In genomic region chr4:76250962-76251361, GRCh38 we compare ENCODE assay signal across 8 cellular contexts. TPM values are rescaled to one million over a fixed set of nuclear protein-coding genes. Genes with fewer than 3 reads are reported as not detected.
DNase-seq lines count a peak whose midpoint lies in the region; ATAC-seq and TF ChIP-seq lines count a peak whose summit lies in the region.

No MANE protein-coding gene starts in this region.

- DNase-seq in Right ventricle myocardium superior (no peak), Right ventricle myocardium inferior (ENCODE audit: missing footprints) (no peak), midbrain (lab: John Stamatoyannopoulos, UW) (peak; percentile 43), vagina (ENCODE audit: extremely low spot score in 2 of 2) (no peak), NCI-H187 treated with DMSO at 0.1 percent for 48 hours (lab: John Stamatoyannopoulos, UW) (no peak)
- no peak for DNase-seq in central memory CD8-positive, alpha-beta T cell (ENCODE audit: low spot score in 2 of 2)
- DNase-seq in stimulated activated CD4-positive, alpha-beta T cell treated with anti-CD3 and anti-CD28 coated beads, Interleukin-2, amount 100 ng/mL, for 24 hours = no peak

- H3K9me3 Mint-ChIP-seq in central memory CD8-positive, alpha-beta T cell = no peaks in the 10 kb centered on the region

- no peak overlapping the region for H3K27ac Mint-ChIP-seq in central memory CD8-positive, alpha-beta T cell (ENCODE audit: low read depth)

- H3K36me3 Mint-ChIP-seq in central memory CD8-positive, alpha-beta T cell (ENCODE audit: insufficient read depth) = no peaks in the 10 kb centered on the region

- peak overlapping the region; percentile 61 to 71 for H3K4me3 ChIP-seq in vagina

- ATAC-seq in Right ventricle myocardium superior (ENCODE audit: poor library complexity) = peak; percentile 35
- no peak for ATAC-seq in Right ventricle myocardium inferior
- ATAC-seq in central memory CD8-positive, alpha-beta T cell (replicated peaks; ENCODE audit: extremely low read depth, poor library complexity, severe bottlenecking) = no peak
- ATAC-seq in GM21576 (IDR thresholded peaks at IDR 0.05; ENCODE audit: unreplicated experiment) = no peak

- peak overlapping the region; percentile 70 for H3K4me3 Mint-ChIP-seq in central memory CD8-positive, alpha-beta T cell

- peaks cover 9% of the 10 kb centered on the region for H3K4me1 ChIP-seq in vagina

- H3K27me3 Mint-ChIP-seq in central memory CD8-positive, alpha-beta T cell = peaks cover 100% of the 10 kb centered on the region

- intact Hi-C loops in Right ventricle myocardium superior (cut with DNase I) = no loop called here
- intact Hi-C loops in Right ventricle myocardium inferior (cut with DNase I) = loop anchor here (2.0 to 10.0 kb wide), 2 partner anchors 56 to 66 kb away; partner anchors contain the start of gene STBD1
- intact Hi-C loops in vagina (cut with DNase I) = loop anchor here (5.0 kb wide), 1 partner anchor 69 kb away; no protein-coding TSS in a partner anchor

- TF ChIP-seq CTCF in vagina (IDR thresholded peaks at IDR 0.05) = no peak

- H3K36me3 ChIP-seq in vagina = no peaks in the 10 kb centered on the region

- H3K4me1 Mint-ChIP-seq in central memory CD8-positive, alpha-beta T cell = peaks cover 9% of the 10 kb centered on the region

- no peak overlapping the region for H3K27ac ChIP-seq in vagina

- no peak for TF ChIP-seq POLR2A in vagina (IDR thresholded peaks at IDR 0.05)

- H3K27me3 ChIP-seq in vagina = no peaks in the 10 kb centered on the region

- H3K9me3 ChIP-seq in vagina = no peaks in the 10 kb centered on the region

RNA-seq across cellular contexts. Expression of gene FAM47E, which starts 0.6 kb away (rescaled TPM):
- total RNA-seq in Right ventricle myocardium superior = 2.0 TPM
- 2.4 TPM for total RNA-seq in Right ventricle myocardium inferior
- total RNA-seq in vagina = 0.49 TPM

RNA-seq across cellular contexts. Expression of gene SCARB2, which starts 37.3 kb away (rescaled TPM):
- total RNA-seq in Right ventricle myocardium superior = 96.3 TPM
- total RNA-seq in Right ventricle myocardium inferior = 102 TPM
- total RNA-seq in vagina = 156 TPM

RNA-seq across cellular contexts. Expression of gene STBD1, which starts 55.6 kb away (rescaled TPM):
- total RNA-seq in Right ventricle myocardium superior (27.2 TPM), Right ventricle myocardium inferior (29.4 TPM), vagina (7.6 TPM)
